Comparison of ENCODE assay signal across 18 cellular contexts in genomic region chr4:23169598-23170311, GRCh38.
"Had no signal": no experiment of that assay in that cellular context is flagged by ENCODE, and none has a peak within 500 bp of the region (broad histone marks: within the 10 kb centered on the region; RNA-seq: fewer than 3 reads in every experiment).

No MANE protein-coding gene starts in this region.

- H3K36me3 ChIP-seq: gastroesophageal sphincter, pancreas, suprapubic skin, tibial artery, upper lobe of right lung had no signal

- H3K27ac ChIP-seq: gastroesophageal sphincter, pancreas, psoas muscle, suprapubic skin, tibial artery, upper lobe of right lung had no signal

- ATAC-seq: activated CD8-positive, alpha-beta T cell treated with anti-CD3 and anti-CD28 coated beads for 36 hours; activated naive CD8-positive, alpha-beta T cell treated with anti-CD3 and anti-CD28 coated beads, Interleukin-2, amount 50 U/mL, for 24 hours; activated T-cell treated with anti-CD3 and anti-CD28 coated beads, Interleukin-2, amount 50 U/mL, for 4 hours; gastroesophageal sphincter; pancreas; psoas muscle; upper lobe of right lung had no signal

- DNase-seq: activated B cell treated with CpG ODN at 0.5 μM for 24 hours; activated CD4-positive, alpha-beta T cell treated with anti-CD3 and anti-CD28 coated beads, Interleukin-2, amount 50 U/mL, for 1 hour; activated CD8-positive, alpha-beta T cell treated with anti-CD3 and anti-CD28 coated beads for 36 hours; activated naive CD8-positive, alpha-beta T cell treated with anti-CD3 and anti-CD28 coated beads, Interleukin-2, amount 50 U/mL, for 24 hours; activated T-cell treated with anti-CD3 and anti-CD28 coated beads, Interleukin-2, amount 50 U/mL, for 4 hours; amygdala; central memory CD4-positive, alpha-beta T cell; mammary epithelial cell; naive B cell; nephron progenitor cell; pancreas; psoas muscle; right cardiac atrium; stimulated activated naive CD4-positive, alpha-beta T cell; tibial artery; upper lobe of right lung had no signal

- H3K4me1 ChIP-seq: gastroesophageal sphincter, pancreas, psoas muscle, suprapubic skin, tibial artery, upper lobe of right lung had no signal

- H3K9me3 ChIP-seq: gastroesophageal sphincter, pancreas, psoas muscle, suprapubic skin, tibial artery, upper lobe of right lung had no signal

- H3K4me3 ChIP-seq: gastroesophageal sphincter, pancreas, psoas muscle, suprapubic skin, tibial artery, upper lobe of right lung had no signal

- H3K27me3 ChIP-seq: gastroesophageal sphincter, pancreas, suprapubic skin, tibial artery, upper lobe of right lung had no signal
